Comparison of ENCODE assay signal across 26 cellular contexts in genomic region chr15:81526029-81526428, GRCh38.
"Had no signal": no experiment of that assay in that cellular context is flagged by ENCODE, and none has a peak within 500 bp of the region (broad histone marks: within the 10 kb centered on the region; RNA-seq: fewer than 3 reads in every experiment).

No MANE protein-coding gene starts in this region.

- ATAC-seq: stimulated activated effector memory CD8-positive, alpha-beta T cell treated with anti-CD3 and anti-CD28 coated beads, Interleukin-12 subunit alpha, Interleukin-12 subunit beta, amount 100 ng/mL, for 72 hours; stimulated activated memory B cell treated with anti-CD40 and anti-IgM and Interleukin-4, amounts not matched to agents 10 μg/mL and 1 μg/mL and 100 μg/mL, for 72 hours; stimulated activated naive B cell treated with anti-CD40 and anti-IgM and Interleukin-4, amounts not matched to agents 10 μg/mL and 1 μg/mL and 100 μg/mL, for 72 hours; stimulated activated naive CD8-positive, alpha-beta T cell treated with anti-CD3 and anti-CD28 coated beads, Interleukin-15, amount 100 ng/mL, for 72 hours; stimulated activated naive CD8-positive, alpha-beta T cell treated with anti-CD3 and anti-CD28 coated beads, Interleukin-15, Interleukin-2, amounts not matched to agents 100 U/mL and 50 U/mL, for 24 hours; upper lobe of right lung had no signal

- H3K36me3 ChIP-seq: stomach, suprapubic skin, thoracic aorta, thyroid gland, tibial artery, tibial nerve, transverse colon, upper lobe of left lung, upper lobe of right lung, uterus, vagina had no signal

- H3K4me3 ChIP-seq: stomach, suprapubic skin, testis, thoracic aorta, thyroid gland, tibial artery, tibial nerve, transverse colon, upper lobe of left lung, upper lobe of right lung, uterus, vagina had no signal

- H3K9me3 ChIP-seq: stomach, suprapubic skin, testis, thoracic aorta, thyroid gland, tibial artery, tibial nerve, transverse colon, upper lobe of left lung, upper lobe of right lung, uterus, vagina had no signal

- DNase-seq: stimulated activated CD4-positive, alpha-beta T cell treated with anti-CD3 and anti-CD28 coated beads, Interleukin-2, amount 100 ng/mL, for 24 hours; stimulated activated CD4-positive, alpha-beta T cell treated with anti-CD3 and anti-CD28 coated beads, Interleukin-2, amount 100 ng/mL, for 48 hours; stimulated activated CD4-positive, alpha-beta T cell treated with anti-CD3 and anti-CD28 coated beads, Interleukin-4, amount 100 ng/mL, for 1 hour; stimulated activated CD4-positive, alpha-beta T cell treated with anti-CD3 and anti-CD28 coated beads, Interleukin-4, amount 100 ng/mL, for 4 hours; stimulated activated CD8-positive, alpha-beta memory T cell treated with anti-CD3 and anti-CD28 coated beads, Interleukin-4, amount 100 ng/mL, for 48 hours; stimulated activated naive B cell treated with anti-CD40 and anti-IgM and Interleukin-4, amounts not matched to agents 10 μg/mL and 1 μg/mL and 100 μg/mL, for 72 hours; stimulated activated naive CD4-positive, alpha-beta T cell; stimulated activated naive CD4-positive, alpha-beta T cell treated with Interleukin-2 at 50 U/mL for 16 hours; stimulated activated naive CD8-positive, alpha-beta T cell treated with anti-CD3 and anti-CD28 coated beads, Interleukin-15, amount 100 ng/mL, for 72 hours; stimulated activated naive CD8-positive, alpha-beta T cell treated with anti-CD3 and anti-CD28 coated beads, Interleukin-15, Interleukin-2, amounts not matched to agents 100 U/mL and 50 U/mL, for 24 hours; stomach; substantia nigra; testis; thyroid gland; tibial artery; transverse colon; trophoblast cell; upper lobe of left lung; upper lobe of right lung; uterus had no signal

- H3K27ac ChIP-seq: stomach, suprapubic skin, testis, thoracic aorta, thyroid gland, tibial artery, tibial nerve, transverse colon, upper lobe of left lung, upper lobe of right lung, uterus, vagina had no signal

- H3K4me1 ChIP-seq: suprapubic skin, testis, thyroid gland, upper lobe of left lung, upper lobe of right lung, vagina had no signal

- H3K27me3 ChIP-seq: stomach, suprapubic skin, testis, thyroid gland, tibial artery, tibial nerve, transverse colon, upper lobe of left lung, upper lobe of right lung, uterus, vagina had no signal
